19 cellular contexts compared by ENCODE assay signal in the genomic region with DNA sequence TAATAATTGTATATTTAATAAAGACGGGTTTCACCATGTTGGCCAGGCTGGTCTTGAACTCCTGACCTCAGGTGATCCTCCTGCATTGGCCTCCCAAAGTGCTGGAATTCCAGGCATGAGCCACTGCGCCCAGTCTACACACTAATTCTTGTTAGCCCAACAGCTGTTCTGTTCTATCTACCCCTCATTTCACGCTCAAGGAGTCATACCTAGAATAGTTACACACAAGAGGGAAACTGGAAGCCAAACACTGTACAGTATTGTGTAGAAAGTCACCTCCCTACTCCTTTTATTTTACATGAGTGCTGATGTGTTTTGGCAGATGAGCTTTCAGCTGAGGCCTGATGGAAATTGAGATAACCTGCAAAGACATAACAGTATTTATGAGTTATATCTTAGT. TPM values are rescaled to one million over a fixed set of nuclear protein-coding genes. Genes with fewer than 3 reads are reported as not detected.
DNase-seq lines count a peak whose midpoint lies in the region; ATAC-seq and TF ChIP-seq lines count a peak whose summit lies in the region.
"Had no signal": no experiment of that assay in that cellular context is flagged by ENCODE, and none has a peak within 500 bp of the region (broad histone marks: within the 10 kb centered on the region; RNA-seq: fewer than 3 reads in every experiment).

No MANE protein-coding gene starts in this region.

- H3K36me3 Mint-ChIP-seq in activated T-cell treated with anti-CD3 and anti-CD28 coated beads, Interleukin-2, amount 50 U/mL, for 72 hours (ENCODE audit: insufficient read depth in 2 of 2) = peaks cover 3 to 4% of the 10 kb centered on the region in 2 donors
- peaks cover 15% of the 10 kb centered on the region for H3K36me3 Mint-ChIP-seq in activated T-cell treated with anti-CD3 and anti-CD28 coated beads, Interleukin-2, amount 50 U/mL, for 24 hours (ENCODE audit: low read depth)
- peaks cover 28% of the 10 kb centered on the region for H3K36me3 Mint-ChIP-seq in nephron progenitor cell (ENCODE audit: low read depth)

- H3K9me3 Mint-ChIP-seq in activated T-cell treated with anti-CD3 and anti-CD28 coated beads, Interleukin-2, amount 50 U/mL, for 72 hours = no peaks in the 10 kb centered on the region
- no peaks in the 10 kb centered on the region for H3K9me3 Mint-ChIP-seq in activated T-cell treated with anti-CD3 and anti-CD28 coated beads, Interleukin-2, amount 50 U/mL, for 24 hours
- H3K9me3 Mint-ChIP-seq in nephron progenitor cell = peaks cover 8% of the 10 kb centered on the region
- H3K9me3 Mint-ChIP-seq: CD8-positive, alpha-beta memory T cell had no signal

- TF ChIP-seq CTCF in GM13977 (IDR thresholded peaks at IDR 0.05; ENCODE audit: extremely low read depth, insufficient read depth, missing control alignments) = no peak
- no peak for TF ChIP-seq CTCF in nephron progenitor cell (IDR thresholded peaks at IDR 0.05)

- no peak overlapping the region for H3K4me3 Mint-ChIP-seq in activated T-cell treated with anti-CD3 and anti-CD28 coated beads, Interleukin-2, amount 50 U/mL, for 72 hours
- no peak overlapping the region for H3K4me3 Mint-ChIP-seq in activated T-cell treated with anti-CD3 and anti-CD28 coated beads, Interleukin-2, amount 50 U/mL, for 24 hours
- no peak overlapping the region for H3K4me3 Mint-ChIP-seq in nephron progenitor cell
- H3K4me3 Mint-ChIP-seq: CD8-positive, alpha-beta memory T cell had no signal

- peak in 1 of 2 donors; percentile 16 for DNase-seq in activated T-cell treated with anti-CD3 and anti-CD28 coated beads, Interleukin-2, amount 50 U/mL, for 72 hours
- DNase-seq in activated T-cell treated with anti-CD3 and anti-CD28 coated beads, Interleukin-2, amount 50 U/mL, for 24 hours = no peak
- DNase-seq in GM13977 (ENCODE audit: low spot score) (peak; percentile 24), nephron progenitor cell (no peak)
- no peak for DNase-seq in stimulated activated CD4-positive, alpha-beta T cell treated with anti-CD3 and anti-CD28 coated beads, Interleukin-2, amount 100 ng/mL, for 48 hours
- DNase-seq: CD8-positive, alpha-beta memory T cell; DMS53; EL; NCI-H1048; NCI-H1436; NCI-H1930; NCI-H226; NCI-H524; NCI-H82; OCI-M1; Right ventricle myocardium superior had no signal

- in situ Hi-C loops in GM13977 (cut with MboI; ENCODE audit: low pct_unique_long_range_greater_than_20kb, low sequenced_read_pairs, unreplicated experiment) = no loop called here

- no peak overlapping the region for H3K27ac Mint-ChIP-seq in activated T-cell treated with anti-CD3 and anti-CD28 coated beads, Interleukin-2, amount 50 U/mL, for 72 hours
- H3K27ac Mint-ChIP-seq in activated T-cell treated with anti-CD3 and anti-CD28 coated beads, Interleukin-2, amount 50 U/mL, for 24 hours = no peak overlapping the region
- peak overlapping the region; percentile 29 for H3K27ac Mint-ChIP-seq in nephron progenitor cell
- H3K27ac Mint-ChIP-seq: CD8-positive, alpha-beta memory T cell had no signal

- no peaks in the 10 kb centered on the region for H3K27me3 Mint-ChIP-seq in activated T-cell treated with anti-CD3 and anti-CD28 coated beads, Interleukin-2, amount 50 U/mL, for 72 hours (ENCODE audit: low read depth)
- H3K27me3 Mint-ChIP-seq in activated T-cell treated with anti-CD3 and anti-CD28 coated beads, Interleukin-2, amount 50 U/mL, for 24 hours = no peaks in the 10 kb centered on the region
- H3K27me3 Mint-ChIP-seq in nephron progenitor cell (ENCODE audit: low read depth, poor library complexity) = peaks cover 6% of the 10 kb centered on the region
- H3K27me3 Mint-ChIP-seq: CD8-positive, alpha-beta memory T cell had no signal

- H3K4me1 Mint-ChIP-seq in activated T-cell treated with anti-CD3 and anti-CD28 coated beads, Interleukin-2, amount 50 U/mL, for 72 hours (ENCODE audit: low read depth) = no peaks in the 10 kb centered on the region
- H3K4me1 Mint-ChIP-seq in activated T-cell treated with anti-CD3 and anti-CD28 coated beads, Interleukin-2, amount 50 U/mL, for 24 hours (ENCODE audit: low read depth) = peaks cover 4% of the 10 kb centered on the region
- H3K4me1 Mint-ChIP-seq in nephron progenitor cell = peaks cover 9% of the 10 kb centered on the region
- H3K4me1 Mint-ChIP-seq: CD8-positive, alpha-beta memory T cell had no signal

- ATAC-seq in activated T-cell treated with anti-CD3 and anti-CD28 coated beads, Interleukin-2, amount 50 U/mL, for 72 hours (replicated peaks in 1 of 2) = peak; percentile 91 to 99
- ATAC-seq in HG02852 (IDR thresholded peaks at IDR 0.05; ENCODE audit: unreplicated experiment) = peak; percentile 91
- no peak for ATAC-seq in HG02798 (IDR thresholded peaks at IDR 0.05; ENCODE audit: poor library complexity, unreplicated experiment)
- no peak for ATAC-seq in HG03460 (IDR thresholded peaks at IDR 0.05; ENCODE audit: unreplicated experiment)

RNA-seq across cellular contexts. Expression of a gene that starts 13.4 kb away (rescaled TPM):
- total RNA-seq in activated T-cell treated with anti-CD3 and anti-CD28 coated beads, Interleukin-2, amount 50 U/mL, for 72 hours = 10 to 100 TPM; 58.7 to 61.2 TPM

Comparison
In these comparisons a context has a peak if more than half of its experiments do, and no peak if none do; other contexts are left out.
1. ATAC-seq: peak in activated T-cell treated with anti-CD3 and anti-CD28 coated beads, Interleukin-2, amount 50 U/mL, for 72 hours (2 of 2) and HG02852 (single experiment); none in HG02798 (single experiment) and HG03460 (single experiment).